Comparison of ENCODE assay signal across 8 cellular contexts in genomic region chr2:47486858-47487497, GRCh38.
DNase-seq lines count a peak whose midpoint lies in the region; TF ChIP-seq lines count a peak whose summit lies in the region.

No MANE protein-coding gene starts in this region.

- peak overlapping the region in 6 of 8 donors; percentile 5 to 72 (median 37) for H3K27ac Mint-ChIP-seq in CD8-positive, alpha-beta memory T cell

- H3K4me1 Mint-ChIP-seq in CD8-positive, alpha-beta memory T cell, result peaks cover 14 to 20% (median 15%) of the 10 kb centered on the region in 3 donors

- no peaks in the 10 kb centered on the region for H3K27me3 ChIP-seq in CD8-positive, alpha-beta memory T cell (ENCODE audit: insufficient read depth, low read length, poor library complexity, severe bottlenecking)
- H3K27me3 ChIP-seq in HL-60 (ENCODE audit: insufficient read depth, poor library complexity, severe bottlenecking), result no peaks in the 10 kb centered on the region

- H3K4me3 Mint-ChIP-seq in CD8-positive, alpha-beta memory T cell, result peak overlapping the region in 4 of 7 donors; percentile 0 to 21 (median 3)

- H3K36me3 ChIP-seq in CD8-positive, alpha-beta memory T cell (ENCODE audit: insufficient read depth, low read length), result peaks cover 7% of the 10 kb centered on the region

- H3K27me3 Mint-ChIP-seq in CD8-positive, alpha-beta memory T cell, result no peaks in the 10 kb centered on the region

- no peak for TF ChIP-seq CTCF in GM20000 (IDR thresholded peaks at IDR 0.05; ENCODE audit: extremely low read depth, missing control alignments)
- TF ChIP-seq CTCF in HL-60 (IDR thresholded peaks at IDR 0.05; ENCODE audit: insufficient read depth, low read length), result no peak

- H3K27ac ChIP-seq in CD8-positive, alpha-beta memory T cell (ENCODE audit: low read depth, low read length), result no peak overlapping the region
- 0 out of 2 replicates have a peak overlapping the region, but pooled peaks have one; percentile 10 for H3K27ac ChIP-seq in HL-60 (replicated peaks)

- H3K9me3 ChIP-seq in CD8-positive, alpha-beta memory T cell (ENCODE audit: low read length), result no peaks in the 10 kb centered on the region

- POLR2A ChIA-PET in CD8-positive, alpha-beta memory T cell (lab: Charles Lee), result no interaction called here

- H3K36me3 Mint-ChIP-seq in CD8-positive, alpha-beta memory T cell, result peaks cover 11 to 28% (median 15%) of the 10 kb centered on the region in 3 donors

- no peak overlapping the region for H3K4me3 ChIP-seq in CD8-positive, alpha-beta memory T cell (ENCODE audit: low read length)
- no peak overlapping the region for H3K4me3 ChIP-seq in HL-60 (replicated peaks; ENCODE audit: insufficient read depth, low read length)

- CTCF ChIA-PET in CD8-positive, alpha-beta memory T cell (lab: Charles Lee), result no interaction called here

- no peak for DNase-seq in CD8-positive, alpha-beta memory T cell
- DNase-seq in GM20000 (ENCODE audit: low spot score) (peak; percentile 45), HL-60 (ENCODE audit: low read depth in 1 of 2, low spot score in 1 of 2) (peak in 1 of 2 experiments; percentile 52), amniotic epithelial cell (ENCODE audit: low read depth) (peak; percentile 93), NCI-H1694 (lab: John Stamatoyannopoulos, UW) (no peak), NCI-H146 (lab: John Stamatoyannopoulos, UW) (no peak), GM19240 (ENCODE audit: insufficient read length, low spot score) (no peak)
- DNase-seq in activated CD4-positive, alpha-beta T cell treated with anti-CD3 and anti-CD28 coated beads for 4 hours, result no peak

- no peaks in the 10 kb centered on the region for H3K9me3 Mint-ChIP-seq in CD8-positive, alpha-beta memory T cell

- peaks cover 4% of the 10 kb centered on the region for H3K4me1 ChIP-seq in CD8-positive, alpha-beta memory T cell (ENCODE audit: insufficient read depth, low read length)

Comparison
In these comparisons a context has a peak if more than half of its experiments do, and no peak if none do; other contexts are left out.
1. DNase-seq: peak in GM20000 (single experiment) and amniotic epithelial cell (single experiment); none in CD8-positive, alpha-beta memory T cell (0 of 5), NCI-H1694 (single experiment), activated CD4-positive, alpha-beta T cell treated with anti-CD3 and anti-CD28 coated beads for 4 hours (0 of 2), NCI-H146 (single experiment) and GM19240 (single experiment).